19 cellular contexts compared by ENCODE assay signal in the genomic region with DNA sequence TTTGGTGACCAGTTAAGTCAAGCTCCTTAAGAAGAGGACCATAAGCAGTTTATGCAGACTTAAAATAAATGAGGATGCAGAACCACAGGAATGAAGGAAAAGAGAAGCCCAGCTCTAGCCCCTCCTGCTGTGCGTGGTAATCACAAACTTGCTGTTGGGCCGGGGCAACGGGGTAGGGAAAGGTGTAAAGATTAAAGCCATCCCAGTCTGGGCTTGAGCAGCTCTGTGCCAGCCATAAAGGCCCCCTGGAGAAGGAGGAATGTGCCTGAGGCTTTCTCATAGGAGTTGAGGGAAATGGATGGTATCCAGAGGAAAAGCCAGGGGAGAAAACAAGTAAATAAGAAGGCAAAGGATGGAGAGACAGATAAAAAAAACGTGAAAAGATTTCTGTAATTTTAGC. TPM values are rescaled to one million over a fixed set of nuclear protein-coding genes. Genes with fewer than 3 reads are reported as not detected.
"Had no signal": no experiment of that assay in that cellular context is flagged by ENCODE, and none has a peak within 500 bp of the region (broad histone marks: within the 10 kb centered on the region; RNA-seq: fewer than 3 reads in every experiment).

No MANE protein-coding gene starts in this region.

- H3K4me1 Mint-ChIP-seq: T-cell had no signal

- H3K9me3 Mint-ChIP-seq: T-cell had no signal

- H3K4me3 ChIP-seq: breast epithelium, left lung, spleen, suprapubic skin, upper lobe of left lung had no signal

- DNase-seq: activated CD4-positive, CD25-positive, alpha-beta regulatory T cell; activated effector memory CD4-positive, alpha-beta T cell treated with anti-CD3 and anti-CD28 coated beads, Interleukin-2, amount 50 U/mL, for 16 hours; amygdala; foreskin keratinocyte; head of caudate nucleus; left lung; mesenchymal stem cell; spleen; stimulated activated CD4-positive, alpha-beta T cell treated with anti-CD3 and anti-CD28 coated beads, Interleukin-1b, Interleukin-23, amount 100 ng/mL, for 48 hours; stimulated activated naive CD4-positive, alpha-beta T cell; upper lobe of left lung had no signal

- H3K4me3 Mint-ChIP-seq: activated naive CD8-positive, alpha-beta T cell; T-cell had no signal

- H3K27me3 Mint-ChIP-seq: activated naive CD8-positive, alpha-beta T cell; T-cell had no signal

- ATAC-seq: foreskin keratinocyte, sciatic nerve, T-cell had no signal

- H3K27ac Mint-ChIP-seq: activated naive CD8-positive, alpha-beta T cell; T-cell had no signal

RNA-seq across cellular contexts. Expression of a gene that starts 47.8 kb away (rescaled TPM):
- polyA plus RNA-seq: endothelial cell of umbilical vein, foreskin keratinocyte, keratinocyte, neural cell had no signal
